Comparison of ENCODE assay signal across 9 cellular contexts in the genomic region with DNA sequence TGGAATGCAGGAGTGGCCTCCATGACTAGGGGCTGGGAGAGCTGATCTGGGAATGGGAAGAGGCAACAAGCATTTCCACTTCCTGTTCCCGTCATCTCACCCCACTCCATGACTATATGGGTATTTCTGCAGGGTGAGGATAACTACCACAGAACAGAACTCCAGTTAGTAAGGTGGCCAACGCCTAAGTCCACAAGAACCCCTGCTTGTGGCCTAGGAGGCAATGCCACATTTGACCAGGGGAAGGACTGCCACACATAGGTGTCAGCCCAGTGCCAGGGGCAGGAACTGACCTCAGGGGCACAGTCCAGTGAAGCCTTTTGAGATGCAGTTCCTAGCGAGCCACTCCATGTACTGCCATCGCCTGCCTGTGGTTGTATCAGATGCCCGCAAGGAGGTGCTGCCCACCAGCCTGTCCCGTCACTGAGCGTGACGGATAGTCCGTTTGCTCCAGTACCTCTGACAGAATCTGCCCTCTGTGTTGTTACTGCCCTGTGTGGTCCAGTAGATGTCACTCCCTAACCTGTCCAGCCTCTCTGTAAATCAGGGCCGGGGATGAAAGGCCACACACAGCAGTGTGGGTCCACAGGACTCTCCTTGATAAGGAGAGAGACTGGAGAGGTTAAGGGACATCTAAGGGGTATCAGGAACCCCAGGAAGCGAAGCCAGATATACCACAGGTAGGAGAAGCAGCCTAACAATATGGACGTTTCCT. TPM values are rescaled to one million over a fixed set of nuclear protein-coding genes. Genes with fewer than 3 reads are reported as not detected.
A peak's percentile ranks its signal among the peaks of the same experiment; 100 is the strongest.
DNase-seq lines count a peak whose midpoint lies in the region; ATAC-seq and TF ChIP-seq lines count a peak whose summit lies in the region.
"Had no signal": no experiment of that assay in that cellular context is flagged by ENCODE, and none has a peak within 500 bp of the region (broad histone marks: within the 10 kb centered on the region; RNA-seq: fewer than 3 reads in every experiment).

No MANE protein-coding gene starts in this region.

- DNase-seq in AML-193 (lab: John Stamatoyannopoulos, UW) (peak; percentile 67 to 83), NCI-H526 treated with DMSO at 0.1 percent for 48 hours (lab: John Stamatoyannopoulos, UW) (peak; percentile 71), fibroblast of the conjunctiva (ENCODE audit: low read depth) (peak; percentile 53), omental fat pad (ENCODE audit: low spot score) (no peak), inferior parietal cortex (ENCODE audit: extremely low spot score) (no peak)
- DNase-seq in activated CD8-positive, alpha-beta memory T cell treated with anti-CD3 and anti-CD28 coated beads, Interleukin-2, amount 50 U/mL, for 48 hours = peak; percentile 68

- TF ChIP-seq CTCF in omental fat pad (IDR thresholded peaks at IDR 0.05) = no peak

- ATAC-seq in GM21825 (IDR thresholded peaks at IDR 0.05; ENCODE audit: unreplicated experiment) (peak; percentile 35), omental fat pad (ENCODE audit: low FRiP score) (peak; percentile 17), GM18873 (IDR thresholded peaks at IDR 0.05; ENCODE audit: low FRiP score, unreplicated experiment) (no peak)

RNA-seq across cellular contexts. Expression of gene MTFMT, which starts 3.5 kb away (rescaled TPM):
- total RNA-seq in omental fat pad = 10 to 100 TPM; 16.8 to 25.2 (median 22.4) TPM

RNA-seq across cellular contexts. Expression of gene SLC51B, which starts 12.2 kb away (rescaled TPM):
- not detected for total RNA-seq in omental fat pad

RNA-seq across cellular contexts. Expression of gene RASL12, which starts 34.8 kb away (rescaled TPM):
- total RNA-seq in omental fat pad = 10 to 100 TPM in 1 of 4 donors, 1 to 10 TPM in 3; 4.6 to 50.0 (median 7.6) TPM
- total RNA-seq: mononuclear cell had no signal

RNA-seq across cellular contexts. Expression of gene SPG21, which starts 43.3 kb away (rescaled TPM):
- total RNA-seq in omental fat pad = 10 to 100 TPM; 72.9 to 93.9 (median 84.7) TPM

RNA-seq across cellular contexts. Expression of gene KBTBD13, which starts 43.6 kb away (rescaled TPM):
- not detected for total RNA-seq in omental fat pad

Comparison
In these comparisons a context has a peak if more than half of its experiments do, and no peak if none do; other contexts are left out.
1. DNase-seq: peak in AML-193 (2 of 2), NCI-H526 treated with DMSO at 0.1 percent for 48 hours (single experiment), activated CD8-positive, alpha-beta memory T cell treated with anti-CD3 and anti-CD28 coated beads, Interleukin-2, amount 50 U/mL, for 48 hours (single experiment) and fibroblast of the conjunctiva (single experiment); none in omental fat pad (single experiment) and inferior parietal cortex (single experiment).